In the genomic region with DNA sequence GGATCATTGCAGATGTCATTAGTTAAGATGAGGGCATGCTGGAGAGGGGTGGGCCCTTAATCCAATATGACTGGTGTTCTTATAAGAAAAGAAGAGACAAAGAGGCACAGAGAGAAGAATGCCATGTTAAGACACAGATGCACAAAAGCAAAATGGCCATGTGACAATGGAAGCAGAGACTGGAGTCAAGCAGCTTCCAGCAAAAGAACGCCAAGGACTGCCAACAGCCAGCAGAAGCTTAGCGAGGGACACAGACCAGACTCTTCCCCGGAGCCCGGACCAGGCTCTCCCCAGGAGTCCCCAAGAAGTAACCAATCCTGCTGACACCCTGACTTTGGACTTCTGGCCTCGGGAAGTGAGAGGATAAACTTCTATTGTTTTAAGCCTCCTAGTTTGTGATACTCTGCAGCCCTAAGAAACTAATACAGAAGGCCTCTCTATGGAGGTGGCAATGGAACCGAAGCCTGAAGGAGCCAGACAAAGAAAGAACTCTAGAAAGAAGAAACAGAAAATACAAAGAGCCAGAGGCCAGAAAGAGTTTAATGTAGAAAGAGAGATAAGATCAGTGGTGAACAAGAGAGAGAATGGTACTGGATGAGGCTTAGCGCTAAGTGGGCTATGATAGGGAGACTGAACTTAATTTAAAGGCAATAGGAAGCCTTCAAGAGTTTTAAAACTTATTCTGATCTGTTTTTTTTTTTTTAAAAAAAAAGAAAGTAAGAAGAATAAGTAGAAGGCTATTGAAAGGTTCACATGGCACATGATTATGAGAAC, we compare ENCODE assay signal across 14 cellular contexts.
"Had no signal": no experiment of that assay in that cellular context is flagged by ENCODE, and none has a peak within 500 bp of the region (broad histone marks: within the 10 kb centered on the region; RNA-seq: fewer than 3 reads in every experiment).

No MANE protein-coding gene starts in this region.

- ATAC-seq: left lobe of liver; natural killer cell treated with Interleukin-12 subunit alpha and Interleukin-12 subunit beta and Interleukin-15 and Interleukin-18, amount 100 ng/mL, for 72 hours had no signal

- H3K9me3 Mint-ChIP-seq: natural killer cell treated with Interleukin-12 subunit alpha and Interleukin-12 subunit beta and Interleukin-15 and Interleukin-18, amount 100 ng/mL, for 72 hours had no signal

- H3K27me3 Mint-ChIP-seq: activated CD4-positive, alpha-beta memory T cell treated with anti-CD3 and anti-CD28 coated beads, Interleukin-2, amount 10 ng/mL, durations not matched to agents 7 days and 5 days; natural killer cell treated with Interleukin-12 subunit alpha and Interleukin-12 subunit beta and Interleukin-15 and Interleukin-18, amount 100 ng/mL, for 72 hours; progenitor cell of endocrine pancreas had no signal

- H3K27ac Mint-ChIP-seq: activated CD4-positive, alpha-beta memory T cell treated with anti-CD3 and anti-CD28 coated beads, Interleukin-2, amount 10 ng/mL, durations not matched to agents 7 days and 5 days; progenitor cell of endocrine pancreas had no signal

- DNase-seq: activated CD4-positive, alpha-beta memory T cell treated with anti-CD3 and anti-CD28 coated beads, Interleukin-2, amount 10 ng/mL, durations not matched to agents 7 days and 5 days; activated CD4-positive, alpha-beta T cell treated with anti-CD3 and anti-CD28 coated beads for 4 hours; activated naive CD4-positive, alpha-beta T cell; adrenal gland; esophagus squamous epithelium; hippocampal formation; occipital lobe; right lobe of liver; stomach; testis; WERI-Rb-1 had no signal

- H3K4me3 Mint-ChIP-seq: activated CD4-positive, alpha-beta memory T cell treated with anti-CD3 and anti-CD28 coated beads, Interleukin-2, amount 10 ng/mL, durations not matched to agents 7 days and 5 days; natural killer cell treated with Interleukin-12 subunit alpha and Interleukin-12 subunit beta and Interleukin-15 and Interleukin-18, amount 100 ng/mL, for 72 hours had no signal
